In the genomic region with DNA sequence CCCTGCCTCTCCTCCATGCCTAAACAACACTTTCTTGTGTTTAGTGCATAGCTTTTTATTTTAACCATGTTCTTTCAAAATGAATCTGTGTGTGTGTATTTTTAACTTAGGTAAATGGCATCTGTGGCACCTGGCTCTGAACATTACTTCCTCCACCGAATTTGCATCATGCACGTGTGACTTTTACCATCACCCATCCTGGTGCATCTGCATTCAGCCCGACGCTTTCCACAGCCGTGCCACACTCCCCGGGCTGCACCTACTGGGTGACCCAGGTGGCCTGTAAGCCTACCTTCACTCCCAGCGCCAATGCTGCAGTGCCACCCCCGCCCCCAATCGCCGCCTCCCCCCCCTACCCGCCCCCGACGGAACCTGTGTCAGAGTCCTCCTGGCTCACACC, we compare ENCODE assay signal across 11 cellular contexts.
A peak's percentile ranks its signal among the peaks of the same experiment; 100 is the strongest.
DNase-seq lines count a peak whose midpoint lies in the region; ATAC-seq and TF ChIP-seq lines count a peak whose summit lies in the region.
"Had no signal": no experiment of that assay in that cellular context is flagged by ENCODE, and none has a peak within 500 bp of the region (broad histone marks: within the 10 kb centered on the region; RNA-seq: fewer than 3 reads in every experiment).

No MANE protein-coding gene starts in this region.

- peak; percentile 92 for DNase-seq in GM12864 (ENCODE audit: low read depth)
- no peak for DNase-seq in RWPE1 (ENCODE audit: low spot score)
- DNase-seq in NCI-H2227 treated with DMSO at 0.1 percent for 48 hours (lab: John Stamatoyannopoulos, UW), result no peak
- DNase-seq in NCI-H2107 treated with DMSO at 0.1 percent for 48 hours (lab: John Stamatoyannopoulos, UW; ENCODE audit: unreplicated experiment), result no peak
- DNase-seq: effector memory CD8-positive, alpha-beta T cell; left lung had no signal

- no peak overlapping the region; the same call in 1 of the 2 replicates for H3K4me3 ChIP-seq in GM12864 (ENCODE audit: low read depth, low read length)
- H3K4me3 ChIP-seq: left lung, vagina had no signal

- POLR2A ChIA-PET in RWPE1 (lab: Yijun Ruan, JAX; ENCODE audit: low non-redundant PET), result no interaction called here

- H3K27ac ChIP-seq in RWPE1, result no peak overlapping the region
- H3K27ac ChIP-seq: vagina had no signal

- TF ChIP-seq CTCF in GM12864 (IDR thresholded peaks at IDR 0.05; ENCODE audit: low read depth, low read length, missing control alignments) (no peak), RWPE1 (conservative IDR thresholded peaks at IDR 0.05; ENCODE audit: low read depth) (no peak)

- CTCF ChIA-PET in RWPE1 (lab: Yijun Ruan, JAX), result interaction anchor here (0.6 kb wide), 1 partner anchor 503 kb away, joined by 3 read pairs; no protein-coding TSS in a partner anchor

- peak; percentile 62 for TF ChIP-seq POLR2A in Raji (IDR thresholded peaks at IDR 0.05; ENCODE audit: insufficient read depth, low read depth, low read length)

- ATAC-seq in GM19351 (IDR thresholded peaks at IDR 0.05; ENCODE audit: unreplicated experiment) (peak; percentile 61), HG02798 (IDR thresholded peaks at IDR 0.05; ENCODE audit: poor library complexity, unreplicated experiment) (peak; percentile 73), GM18858 (IDR thresholded peaks at IDR 0.05; ENCODE audit: unreplicated experiment) (no peak)
- ATAC-seq: effector memory CD8-positive, alpha-beta T cell had no signal
